In genomic region chr5:90399251-90399650, GRCh38 we compare ENCODE assay signal across 21 cellular contexts. TPM values are rescaled to one million over a fixed set of nuclear protein-coding genes. Genes with fewer than 3 reads are reported as not detected.
A peak's percentile ranks its signal among the peaks of the same experiment; 100 is the strongest.
DNase-seq lines count a peak whose midpoint lies in the region; ATAC-seq and TF ChIP-seq lines count a peak whose summit lies in the region.
"Had no signal": no experiment of that assay in that cellular context is flagged by ENCODE, and none has a peak within 500 bp of the region (broad histone marks: within the 10 kb centered on the region; RNA-seq: fewer than 3 reads in every experiment).

No MANE protein-coding gene starts in this region.

- ATAC-seq in GM21786 (IDR thresholded peaks at IDR 0.05; ENCODE audit: unreplicated experiment) = no peak
- ATAC-seq: A549, Panc1 had no signal

- H3K9me3 ChIP-seq in GM23248 (ENCODE audit: low read depth) = no peaks in the 10 kb centered on the region
- H3K9me3 ChIP-seq: A549, MG63 had no signal

- no peaks in the 10 kb centered on the region for H4K20me1 ChIP-seq in GM23248 (ENCODE audit: insufficient read depth)

- no peak overlapping the region for H3K9ac ChIP-seq in GM23248

- H3K27me3 Mint-ChIP-seq in type B pancreatic cell = no peaks in the 10 kb centered on the region
- H3K27me3 Mint-ChIP-seq: CD4-positive, alpha-beta memory T cell had no signal

- no peak overlapping the region for H3K27ac ChIP-seq in GM23248
- H3K27ac ChIP-seq: A549, RWPE1 had no signal

- H3K36me3 Mint-ChIP-seq in type B pancreatic cell = peaks cover 26% of the 10 kb centered on the region

- no peak for DNase-seq in GM23248
- DNase-seq in astrocyte of the hippocampus (ENCODE audit: low read depth, low spot score) = peak; percentile 12
- DNase-seq in iris pigment epithelial cell (ENCODE audit: low read depth) = peak; percentile 37
- DNase-seq in NCI-H82 (lab: John Stamatoyannopoulos, UW) = no peak
- DNase-seq in type B pancreatic cell (ENCODE audit: extremely low spot score, unreplicated experiment) = no peak
- no peak for DNase-seq in GM10248 (ENCODE audit: extremely low spot score)
- DNase-seq: CD4-positive, alpha-beta memory T cell; COR-L47; GF-D8; H7; Karpas-422; MG63; NCI-H1417; NCI-H1694; NCI-H2029 treated with DMSO at 0.1 percent for 48 hours; NCI-H526 treated with DMSO at 0.1 percent for 48 hours; SHP77 had no signal

- H3K79me2 ChIP-seq in GM23248 (ENCODE audit: insufficient read depth) = no peaks in the 10 kb centered on the region

- no peaks in the 10 kb centered on the region for H3K36me3 ChIP-seq in GM23248 (ENCODE audit: low read depth)

- peaks cover 19% of the 10 kb centered on the region for H3K4me1 ChIP-seq in GM23248 (ENCODE audit: insufficient read depth)
- H3K4me1 ChIP-seq: A549 had no signal

- H3F3A ChIP-seq in GM23248 (ENCODE audit: insufficient read depth) = no peaks in the 10 kb centered on the region

- H3K9me3 Mint-ChIP-seq in type B pancreatic cell = no peaks in the 10 kb centered on the region
- H3K9me3 Mint-ChIP-seq: CD4-positive, alpha-beta memory T cell had no signal

- H3K4me3 ChIP-seq in GM23248 = no peak overlapping the region
- H3K4me3 ChIP-seq: A549, MG63 had no signal

- 80 to 87% methylated on average over 4 of the region's 4 CpGs for WGBS in GM23248 (ENCODE audit: low coverage in 1 of 2, low lambda C conversion rate in 2 of 2, missing lambda C conversion rate in 2 of 2), 2 experiments

- H3K4me1 Mint-ChIP-seq in type B pancreatic cell (ENCODE audit: unreplicated experiment) = no peaks in the 10 kb centered on the region

- no peaks in the 10 kb centered on the region for H3K27me3 ChIP-seq in GM23248 (replicated peaks; ENCODE audit: insufficient read depth)
- H3K27me3 ChIP-seq: MG63 had no signal

- H3K9me2 ChIP-seq in GM23248 (ENCODE audit: insufficient read depth) = no peaks in the 10 kb centered on the region

- in situ Hi-C loops in GM23248 (cut with MboI) = loop anchor here (25.0 kb wide), 1 partner anchor 1687 kb away; no protein-coding TSS in a partner anchor

- H3K4me2 ChIP-seq in GM23248 (ENCODE audit: unreplicated experiment) = peak overlapping the region; percentile 19
- H3K4me2 ChIP-seq: A549 had no signal

- CTCF ChIA-PET in GM10248 (lab: Yijun Ruan, JAX) = interaction anchor here (1.1 to 2.7 kb wide), 5 partner anchors 9 to 121 kb away, joined by 3 to 10 read pairs (median 5); partner anchors contain the start of gene CETN3

- no peak overlapping the region for H3K4me3 Mint-ChIP-seq in type B pancreatic cell
- H3K4me3 Mint-ChIP-seq: CD4-positive, alpha-beta memory T cell had no signal

- TF ChIP-seq CTCF in type B pancreatic cell (conservative IDR thresholded peaks at IDR 0.05) (no peak), GM10248 (IDR thresholded peaks at IDR 0.05; ENCODE audit: control extremely low read depth, extremely low read depth, low read depth, missing control alignments) (no peak)

- POLR2A ChIA-PET in GM10248 (lab: Yijun Ruan, JAX) = no interaction called here

- no peak overlapping the region for H3K27ac Mint-ChIP-seq in type B pancreatic cell

- H2AFZ ChIP-seq in GM23248 = no peak overlapping the region

RNA-seq across cellular contexts. Expression of gene CETN3, which starts 10.3 kb away (rescaled TPM):
- 9.5 and 28.3 TPM in 2 replicates for total RNA-seq in GM23248 (2014; rRNA removed; shearing (Covaris generic))
- 28.5 and 29.8 TPM in 2 replicates for polyA plus RNA-seq in GM23248 (2016; fragmentation: Nextera tagmentation; extraction: Ambion mirVana)
- 27.6 and 37.5 TPM in 2 replicates for total RNA-seq in type B pancreatic cell (ENCODE audit: low replicate concordance)

Comparison
In these comparisons a context has a peak if more than half of its experiments do, and no peak if none do; other contexts are left out.
1. DNase-seq: peak in astrocyte of the hippocampus (single experiment) and iris pigment epithelial cell (single experiment); none in GM23248 (single experiment), NCI-H82 (single experiment), type B pancreatic cell (single experiment) and GM10248 (single experiment).